ENCODE assay signal across 8 cellular contexts in genomic region chr14:68627050-68627867, GRCh38.
DNase-seq lines count a peak whose midpoint lies in the region; ATAC-seq, FAIRE-seq and TF ChIP-seq lines count a peak whose summit lies in the region.

No MANE protein-coding gene starts in this region.

- no peaks in the 10 kb centered on the region for H3K36me3 ChIP-seq in HepG2 (replicated peaks in 1 of 2; ENCODE audit: control insufficient read depth in 1 of 2, insufficient read depth in 2 of 2, low read length in 2 of 2)

- no peaks in the 10 kb centered on the region for H3K9me3 ChIP-seq in HepG2 (ENCODE audit: low read length)

- no peak overlapping the region for H2AFZ ChIP-seq in HepG2 (ENCODE audit: low read length)

- H3K9me3 Mint-ChIP-seq in stimulated activated naive B cell treated with anti-CD40 and anti-IgM and Interleukin-4, amounts not matched to agents 10 μg/mL and 1 μg/mL and 100 μg/mL, for 72 hours, result peaks cover 0 to 2% of the 10 kb centered on the region in 2 donors

- TF ChIP-seq CTCF in cardiac fibroblast (IDR thresholded peaks at IDR 0.05; ENCODE audit: low read depth, low read length), result no peak
- TF ChIP-seq CTCF in HepG2 (CRISPR knock-in tag; IDR thresholded peaks at IDR 0.05), result no peak

- peak in 1 of 2 experiments; percentile 62; a peak in 1 of 4 replicates for TF ChIP-seq EP300 in HepG2 (IDR thresholded peaks at IDR 0.05; ENCODE audit: low read depth in 2 of 2, low read length in 2 of 2)
- TF ChIP-seq EP300 in HepG2 (CRISPR knock-in tag; IDR thresholded peaks at IDR 0.05; ENCODE audit: borderline replicate concordance), result no peak

- intact Hi-C loops in HepG2 (cut with micrococcal nuclease; ENCODE audit: unreplicated experiment), result no loop called here

- in situ Hi-C loops in HepG2 (cut with HindIII; ENCODE audit: extremely low pct_ligation_motif_present, low pct_unique_long_range_greater_than_20kb), result no loop called here

- H3K27me3 Mint-ChIP-seq in stimulated activated naive B cell treated with anti-CD40 and anti-IgM and Interleukin-4, amounts not matched to agents 10 μg/mL and 1 μg/mL and 100 μg/mL, for 72 hours, result no peaks in the 10 kb centered on the region

- TF ChIP-seq POLR2A in HepG2 (IDR thresholded peaks at IDR 0.05; ENCODE audit: insufficient read depth in 1 of 2, low read depth in 2 of 2, low read length in 2 of 2), result no peak

- no peak for TF ChIP-seq RAD21 in HepG2 (CRISPR knock-in tag; IDR thresholded peaks at IDR 0.05)

- H3K4me3 ChIP-seq in cardiac fibroblast (replicated peaks in 1 of 2; ENCODE audit: low read depth in 2 of 2, low read length in 2 of 2), result no peak overlapping the region
- no peak overlapping the region for H3K4me3 ChIP-seq in HepG2 (replicated peaks in 1 of 3; ENCODE audit: insufficient read depth in 1 of 3, low read depth in 2 of 3, low read length in 3 of 3)

- WGBS in HepG2 (ENCODE audit: low lambda C conversion rate), result 62% methylated on average over 6 of the region's 6 CpGs

- FAIRE-seq in HepG2 (lab: Jason Lieb, UNC), result no peak

- POLR2A ChIA-PET in HepG2 (lab: Yijun Ruan, JAX), result no interaction called here

- H3K27ac Mint-ChIP-seq in stimulated activated naive B cell treated with anti-CD40 and anti-IgM and Interleukin-4, amounts not matched to agents 10 μg/mL and 1 μg/mL and 100 μg/mL, for 72 hours, result peak overlapping the region; percentile 20

- peak; percentile 13 for DNase-seq in NCI-H2196 treated with DMSO at 0.1 percent for 48 hours (lab: John Stamatoyannopoulos, UW; ENCODE audit: unreplicated experiment)
- DNase-seq in cardiac fibroblast (ENCODE audit: low read depth in 2 of 2), result peak; percentile 11 to 19
- DNase-seq in HepG2 (ENCODE audit: low spot score), result peak; percentile 56
- DNase-seq in stimulated activated naive B cell treated with anti-CD40 and anti-IgM and Interleukin-4, amounts not matched to agents 10 μg/mL and 1 μg/mL and 100 μg/mL, for 72 hours, result no peak
- no peak for DNase-seq in DMS79 (lab: John Stamatoyannopoulos, UW)

- CTCF ChIA-PET in HepG2 (lab: Yijun Ruan, JAX; ENCODE audit: low intra/inter-chr PET ratio, low total read pairs), result no interaction called here

- peak overlapping the region; percentile 19; the same call in 1 of the 2 replicates for H3K4me2 ChIP-seq in HepG2 (ENCODE audit: low read depth, low read length)

- ATAC-seq in HepG2, result no peak
- peak in 1 of 2 donors; percentile 60 for ATAC-seq in stimulated activated naive B cell treated with anti-CD40 and anti-IgM and Interleukin-4, amounts not matched to agents 10 μg/mL and 1 μg/mL and 100 μg/mL, for 72 hours (replicated peaks)
- no peak for ATAC-seq in HG02759 (IDR thresholded peaks at IDR 0.05; ENCODE audit: unreplicated experiment)
- no peak for ATAC-seq in GM21723 (IDR thresholded peaks at IDR 0.05; ENCODE audit: unreplicated experiment)
- no peak for ATAC-seq in GM21576 (IDR thresholded peaks at IDR 0.05; ENCODE audit: unreplicated experiment)

- no peaks in the 10 kb centered on the region for H4K20me1 ChIP-seq in HepG2 (ENCODE audit: insufficient read depth, low read length)

- H3K27me3 ChIP-seq in HepG2 (ENCODE audit: control insufficient read depth in 1 of 2, insufficient read depth in 2 of 2, low read length in 2 of 2), result no peaks in the 10 kb centered on the region

- H3K9ac ChIP-seq in HepG2 (ENCODE audit: insufficient read depth, low read depth, low read length), result peak overlapping the region; percentile 24; the same call in 1 of the 2 replicates

- no peaks in the 10 kb centered on the region for H3K79me2 ChIP-seq in HepG2 (ENCODE audit: insufficient read depth, low read length)

- H3K4me1 Mint-ChIP-seq in stimulated activated naive B cell treated with anti-CD40 and anti-IgM and Interleukin-4, amounts not matched to agents 10 μg/mL and 1 μg/mL and 100 μg/mL, for 72 hours, result peaks cover 22 to 53% of the 10 kb centered on the region in 2 donors

- peak overlapping the region in 1 of 2 donors; percentile 77 for H3K4me3 Mint-ChIP-seq in stimulated activated naive B cell treated with anti-CD40 and anti-IgM and Interleukin-4, amounts not matched to agents 10 μg/mL and 1 μg/mL and 100 μg/mL, for 72 hours

- no TSS peak for BruUV-seq in HepG2 (replicated peaks; lab: Mats Ljungman, UMichigan)

- peaks cover 0 to 3% of the 10 kb centered on the region in 2 donors for H3K36me3 Mint-ChIP-seq in stimulated activated naive B cell treated with anti-CD40 and anti-IgM and Interleukin-4, amounts not matched to agents 10 μg/mL and 1 μg/mL and 100 μg/mL, for 72 hours

- H3K27ac ChIP-seq in HepG2 (ENCODE audit: extremely low read length, insufficient read depth, low read length), result no peak overlapping the region

- peaks cover 77% of the 10 kb centered on the region for H3K4me1 ChIP-seq in HepG2 (ENCODE audit: insufficient read depth, low read length)

TF ChIP-seq in HepG2, 621 proteins besides CTCF, POLR2A, EP300 and RAD21 (continues in another document):
- TF ChIP-seq GFI1 (CRISPR knock-in tag; IDR thresholded peaks at IDR 0.05; ENCODE audit: borderline replicate concordance) (no peak), TGIF2 (CRISPR knock-in tag; IDR thresholded peaks at IDR 0.05) (no peak), PAXIP1 (CRISPR knock-in tag; conservative IDR thresholded peaks at IDR 0.05) (peak; percentile 42; the same call in 1 of the 2 replicates), FOXP1 (IDR thresholded peaks at IDR 0.05) (no peak), FOXP1 (CRISPR knock-in tag; IDR thresholded peaks at IDR 0.05) (peak; percentile 57; the same call in 1 of the 2 replicates), ZMAT5 (CRISPR knock-in tag; IDR thresholded peaks at IDR 0.05; ENCODE audit: borderline replicate concordance, low read depth) (no peak), ZNF552 (CRISPR knock-in tag; IDR thresholded peaks at IDR 0.05; ENCODE audit: borderline replicate concordance) (no peak), MED1 (CRISPR knock-in tag; IDR thresholded peaks at IDR 0.05) (peak; percentile 78), ZNF768 (CRISPR knock-in tag; IDR thresholded peaks at IDR 0.05) (no peak), DRAP1 (CRISPR knock-in tag; IDR thresholded peaks at IDR 0.05) (no peak), RXRA (CRISPR knock-in tag; IDR thresholded peaks at IDR 0.05) (no peak; the same call in 1 of the 2 replicates), ATRX (CRISPR knock-in tag; IDR thresholded peaks at IDR 0.05; ENCODE audit: borderline replicate concordance) (no peak), ZNF777 (CRISPR knock-in tag; IDR thresholded peaks at IDR 0.05) (no peak), SAP130 (CRISPR knock-in tag; IDR thresholded peaks at IDR 0.05; ENCODE audit: low read depth) (peak; percentile 41; the same call in 1 of the 2 replicates), ZNF34 (CRISPR knock-in tag; IDR thresholded peaks at IDR 0.05; ENCODE audit: borderline replicate concordance) (no peak), TRIM22 (IDR thresholded peaks at IDR 0.05) (no peak), RFX3 (CRISPR knock-in tag; IDR thresholded peaks at IDR 0.05) (peak; percentile 88), SMARCE1 (IDR thresholded peaks at IDR 0.05; ENCODE audit: borderline replicate concordance) (no peak), EEA1 (CRISPR knock-in tag; IDR thresholded peaks at IDR 0.05; ENCODE audit: borderline replicate concordance) (no peak), CREB1 (IDR thresholded peaks at IDR 0.05) (no peak), CREB1 (CRISPR knock-in tag; IDR thresholded peaks at IDR 0.05) (peak; percentile 7; the same call in 1 of the 2 replicates), RARG (CRISPR knock-in tag; IDR thresholded peaks at IDR 0.05; ENCODE audit: low read depth) (no peak)

Comparison
In these comparisons a context has a peak if more than half of its experiments do, and no peak if none do; other contexts are left out.
1. DNase-seq: peak in NCI-H2196 treated with DMSO at 0.1 percent for 48 hours (single experiment), cardiac fibroblast (2 of 2) and HepG2 (single experiment); none in stimulated activated naive B cell treated with anti-CD40 and anti-IgM and Interleukin-4, amounts not matched to agents 10 μg/mL and 1 μg/mL and 100 μg/mL, for 72 hours (single experiment) and DMS79 (single experiment).